19 cellular contexts compared by ENCODE assay signal in genomic region chr6:110348956-110349565, GRCh38.
"Had no signal": no experiment of that assay in that cellular context is flagged by ENCODE, and none has a peak within 500 bp of the region (broad histone marks: within the 10 kb centered on the region; RNA-seq: fewer than 3 reads in every experiment).

No MANE protein-coding gene starts in this region.

- H3K4me1 ChIP-seq: foreskin keratinocyte, suprapubic skin had no signal

- H3K36me3 Mint-ChIP-seq: activated CD8-positive, alpha-beta memory T cell treated with anti-CD3 and anti-CD28 coated beads, Interleukin-2, amount 10 ng/mL, durations not matched to agents 7 days and 5 days; activated naive CD4-positive, alpha-beta T cell treated with anti-CD3 and anti-CD28 coated beads, Interleukin-2, amount 10 ng/mL, durations not matched to agents 7 days and 5 days; immature natural killer cell; naive B cell had no signal

- ATAC-seq: activated CD8-positive, alpha-beta memory T cell treated with anti-CD3 and anti-CD28 coated beads, Interleukin-2, amount 10 ng/mL, durations not matched to agents 7 days and 5 days; foreskin keratinocyte; left cardiac atrium; right cardiac atrium; upper lobe of right lung had no signal

- DNase-seq: activated CD4-positive, alpha-beta T cell treated with anti-CD3 and anti-CD28 coated beads for 1 hour; activated CD4-positive, alpha-beta T cell treated with anti-CD3 and anti-CD28 coated beads, Interleukin-2, amount 50 U/mL, for 4 hours; activated CD8-positive, alpha-beta memory T cell treated with anti-CD3 and anti-CD28 coated beads, Interleukin-2, amount 10 ng/mL, durations not matched to agents 7 days and 5 days; activated naive CD4-positive, alpha-beta T cell treated with anti-CD3 and anti-CD28 coated beads, Interleukin-2, amount 10 ng/mL, durations not matched to agents 7 days and 5 days; activated T-cell treated with anti-CD3 and anti-CD28 coated beads, Interleukin-2, amount 50 U/mL, for 24 hours; foreskin keratinocyte; heart left ventricle; immature natural killer cell; left cardiac atrium; lower lobe of right lung; midbrain; naive B cell; right cardiac atrium; small intestine; stimulated activated CD4-positive, alpha-beta T cell treated with anti-CD3 and anti-CD28 coated beads, Interleukin-4, amount 100 ng/mL, for 24 hours; stimulated activated naive CD4-positive, alpha-beta T cell treated with Interleukin-2 at 50 U/mL for 16 hours; upper lobe of right lung had no signal

- H3K9me3 ChIP-seq: heart left ventricle, lower lobe of right lung, suprapubic skin, upper lobe of right lung had no signal

- H3K27ac Mint-ChIP-seq: activated CD8-positive, alpha-beta memory T cell treated with anti-CD3 and anti-CD28 coated beads, Interleukin-2, amount 10 ng/mL, durations not matched to agents 7 days and 5 days; activated naive CD4-positive, alpha-beta T cell treated with anti-CD3 and anti-CD28 coated beads, Interleukin-2, amount 10 ng/mL, durations not matched to agents 7 days and 5 days; activated T-cell treated with anti-CD3 and anti-CD28 coated beads, Interleukin-2, amount 50 U/mL, for 24 hours; immature natural killer cell; naive B cell had no signal

- H3K9me3 Mint-ChIP-seq: activated naive CD4-positive, alpha-beta T cell treated with anti-CD3 and anti-CD28 coated beads, Interleukin-2, amount 10 ng/mL, durations not matched to agents 7 days and 5 days; activated T-cell treated with anti-CD3 and anti-CD28 coated beads, Interleukin-2, amount 50 U/mL, for 24 hours; immature natural killer cell had no signal

- H3K4me1 Mint-ChIP-seq: activated CD8-positive, alpha-beta memory T cell treated with anti-CD3 and anti-CD28 coated beads, Interleukin-2, amount 10 ng/mL, durations not matched to agents 7 days and 5 days; activated naive CD4-positive, alpha-beta T cell treated with anti-CD3 and anti-CD28 coated beads, Interleukin-2, amount 10 ng/mL, durations not matched to agents 7 days and 5 days; immature natural killer cell had no signal

- H3K4me3 Mint-ChIP-seq: activated CD8-positive, alpha-beta memory T cell treated with anti-CD3 and anti-CD28 coated beads, Interleukin-2, amount 10 ng/mL, durations not matched to agents 7 days and 5 days; activated naive CD4-positive, alpha-beta T cell treated with anti-CD3 and anti-CD28 coated beads, Interleukin-2, amount 10 ng/mL, durations not matched to agents 7 days and 5 days; activated T-cell treated with anti-CD3 and anti-CD28 coated beads, Interleukin-2, amount 50 U/mL, for 24 hours; immature natural killer cell; naive B cell had no signal

- H3K27me3 ChIP-seq: cardiac muscle cell, heart left ventricle, suprapubic skin, upper lobe of right lung had no signal

- H3K4me3 ChIP-seq: cardiac muscle cell, heart left ventricle, lower lobe of right lung, suprapubic skin, upper lobe of right lung had no signal

- H3K36me3 ChIP-seq: cardiac muscle cell, heart left ventricle, lower lobe of right lung, suprapubic skin, upper lobe of right lung had no signal

- H3K27me3 Mint-ChIP-seq: activated naive CD4-positive, alpha-beta T cell treated with anti-CD3 and anti-CD28 coated beads, Interleukin-2, amount 10 ng/mL, durations not matched to agents 7 days and 5 days; activated T-cell treated with anti-CD3 and anti-CD28 coated beads, Interleukin-2, amount 50 U/mL, for 24 hours had no signal

- H3K27ac ChIP-seq: cardiac muscle cell, foreskin keratinocyte, lower lobe of right lung, suprapubic skin, upper lobe of right lung had no signal
